23 cellular contexts compared by ENCODE assay signal in genomic region chr11:14653090-14653489, GRCh38. TPM values are rescaled to one million over a fixed set of nuclear protein-coding genes. Genes with fewer than 3 reads are reported as not detected.
"Had no signal": no experiment of that assay in that cellular context is flagged by ENCODE, and none has a peak within 500 bp of the region (broad histone marks: within the 10 kb centered on the region; RNA-seq: fewer than 3 reads in every experiment).

No MANE protein-coding gene starts in this region.

- ATAC-seq: Right ventricle myocardium inferior had no signal

- DNase-seq: Karpas-422; KG1; MM.1S; NCI-H1092 treated with DMSO at 0.1 percent for 48 hours; NCI-H1417 treated with DMSO at 0.1 percent for 48 hours; NCI-H146; NCI-H1694 treated with DMSO at 0.1 percent for 48 hours; NCI-H1930; NCI-H2081; NCI-H2107; NCI-H2227 treated with DMSO at 0.1 percent for 48 hours; NCI-H524; NCI-H526 treated with DMSO at 0.1 percent for 48 hours; NCI-H748 treated with DMSO at 0.1 percent for 48 hours; NK-92 treated with Interleukin-12 subunit alpha and Interleukin-12 subunit beta, amount 100 ng/mL, for 24 hours; OCI-M1; PC-9; Peyer's patch; SHP77 treated with DMSO at 0.1 percent for 48 hours had no signal

- H3K4me3 ChIP-seq: PC-9, Peyer's patch, SJCRH30 had no signal

- H3K9me3 ChIP-seq: Peyer's patch, SJCRH30 had no signal

- H3K27ac ChIP-seq: PC-9, Peyer's patch, SJCRH30 had no signal

- H3K36me3 ChIP-seq: Peyer's patch, SJCRH30 had no signal

RNA-seq across cellular contexts. Expression of gene PDE3B, which starts 9.5 kb away (rescaled TPM):
- total RNA-seq: M059J, PC-9, RPMI7951 had no signal
